Comparison of ENCODE assay signal across 11 cellular contexts in the genomic region with DNA sequence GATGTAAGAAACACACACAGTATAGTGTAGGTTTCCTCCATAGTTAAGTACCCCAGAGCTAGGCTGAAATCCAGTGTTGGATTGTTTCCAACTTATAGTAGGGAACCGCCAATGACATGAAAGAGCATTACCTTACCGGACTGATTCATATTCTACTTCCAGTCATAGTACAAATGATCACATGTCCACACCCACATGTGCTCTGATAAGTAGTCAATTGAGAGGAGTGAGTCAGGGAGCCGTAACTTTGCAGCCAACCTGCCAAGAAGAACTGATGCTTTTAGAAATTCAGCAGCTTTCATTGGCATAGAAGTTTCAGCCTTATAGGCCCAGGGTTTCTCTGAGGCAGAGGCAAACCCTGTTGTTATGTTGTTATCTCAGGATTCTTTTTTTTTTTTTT.
DNase-seq lines count a peak whose midpoint lies in the region; ATAC-seq and TF ChIP-seq lines count a peak whose summit lies in the region.
"Had no signal": no experiment of that assay in that cellular context is flagged by ENCODE, and none has a peak within 500 bp of the region (broad histone marks: within the 10 kb centered on the region; RNA-seq: fewer than 3 reads in every experiment).

No MANE protein-coding gene starts in this region.

- H3K4me1 Mint-ChIP-seq in activated CD4-positive, alpha-beta memory T cell treated with anti-CD3 and anti-CD28 coated beads for 36 hours (ENCODE audit: low read depth): peaks cover 91% of the 10 kb centered on the region
- H3K4me1 Mint-ChIP-seq in activated CD4-positive, alpha-beta memory T cell treated with anti-CD3 and anti-CD28 coated beads, Interleukin-2, amount 10 ng/mL, durations not matched to agents 7 days and 5 days: peaks cover 74% of the 10 kb centered on the region
- peaks cover 63% of the 10 kb centered on the region for H3K4me1 Mint-ChIP-seq in activated CD8-positive, alpha-beta memory T cell treated with anti-CD3 and anti-CD28 coated beads, Interleukin-2, amount 10 ng/mL, durations not matched to agents 7 days and 5 days

- H3K27me3 Mint-ChIP-seq in activated CD4-positive, alpha-beta memory T cell treated with anti-CD3 and anti-CD28 coated beads for 36 hours: no peaks in the 10 kb centered on the region
- H3K27me3 Mint-ChIP-seq in activated CD4-positive, alpha-beta memory T cell treated with anti-CD3 and anti-CD28 coated beads, Interleukin-2, amount 10 ng/mL, durations not matched to agents 7 days and 5 days: no peaks in the 10 kb centered on the region
- no peaks in the 10 kb centered on the region for H3K27me3 Mint-ChIP-seq in activated CD8-positive, alpha-beta memory T cell treated with anti-CD3 and anti-CD28 coated beads, Interleukin-2, amount 10 ng/mL, durations not matched to agents 7 days and 5 days

- no peak overlapping the region for H3K4me3 Mint-ChIP-seq in activated CD4-positive, alpha-beta memory T cell treated with anti-CD3 and anti-CD28 coated beads for 36 hours
- H3K4me3 Mint-ChIP-seq in activated CD4-positive, alpha-beta memory T cell treated with anti-CD3 and anti-CD28 coated beads, Interleukin-2, amount 10 ng/mL, durations not matched to agents 7 days and 5 days: no peak overlapping the region
- no peak overlapping the region for H3K4me3 Mint-ChIP-seq in activated CD8-positive, alpha-beta memory T cell treated with anti-CD3 and anti-CD28 coated beads, Interleukin-2, amount 10 ng/mL, durations not matched to agents 7 days and 5 days

- CTCF ChIA-PET in activated CD4-positive, alpha-beta memory T cell treated with anti-CD3 and anti-CD28 coated beads for 36 hours (lab: Charles Lee): interaction anchor here (0.5 to 7.2 kb wide), 2 partner anchors 22 to 44 kb away, joined by 3 to 49 read pairs; no protein-coding TSS in a partner anchor
- CTCF ChIA-PET in activated CD4-positive, alpha-beta memory T cell treated with anti-CD3 and anti-CD28 coated beads, Interleukin-2, amount 10 ng/mL, durations not matched to agents 7 days and 5 days (lab: Charles Lee): interaction anchor here (0.7 to 2.1 kb wide), 2 partner anchors 10 to 112 kb away, joined by 3 to 4 read pairs; no protein-coding TSS in a partner anchor
- CTCF ChIA-PET in activated CD8-positive, alpha-beta memory T cell treated with anti-CD3 and anti-CD28 coated beads, Interleukin-2, amount 10 ng/mL, durations not matched to agents 7 days and 5 days (lab: Charles Lee): interaction anchor here (0.9 to 1.5 kb wide), 4 partner anchors 16 to 125 kb away, joined by 3 to 4 read pairs (median 3); no protein-coding TSS in a partner anchor

- DNase-seq in activated CD4-positive, alpha-beta memory T cell treated with anti-CD3 and anti-CD28 coated beads for 36 hours: peak; percentile 73
- no peak for DNase-seq in activated CD4-positive, alpha-beta memory T cell treated with anti-CD3 and anti-CD28 coated beads, Interleukin-2, amount 10 ng/mL, durations not matched to agents 7 days and 5 days
- DNase-seq in SW480 (ENCODE audit: low spot score) (peak; percentile 34), epithelial cell of esophagus (ENCODE audit: low read depth) (peak; percentile 91), iPS-NIHi7 (ENCODE audit: extremely low spot score) (no peak), epidermal melanocyte (ENCODE audit: insufficient read length, low spot score) (no peak)
- DNase-seq in stimulated activated CD4-positive, alpha-beta T cell treated with anti-CD3 and anti-CD28 coated beads, Interleukin-4, amount 100 ng/mL, for 1 hour: peak; percentile 33
- no peak for DNase-seq in activated CD8-positive, alpha-beta memory T cell treated with anti-CD3 and anti-CD28 coated beads, Interleukin-2, amount 10 ng/mL, durations not matched to agents 7 days and 5 days
- DNase-seq: NCI-H1694, occipital lobe, testis had no signal

- H3K36me3 Mint-ChIP-seq in activated CD4-positive, alpha-beta memory T cell treated with anti-CD3 and anti-CD28 coated beads for 36 hours: no peaks in the 10 kb centered on the region
- H3K36me3 Mint-ChIP-seq in activated CD4-positive, alpha-beta memory T cell treated with anti-CD3 and anti-CD28 coated beads, Interleukin-2, amount 10 ng/mL, durations not matched to agents 7 days and 5 days (ENCODE audit: low read depth): peaks cover 8% of the 10 kb centered on the region
- H3K36me3 Mint-ChIP-seq in activated CD8-positive, alpha-beta memory T cell treated with anti-CD3 and anti-CD28 coated beads, Interleukin-2, amount 10 ng/mL, durations not matched to agents 7 days and 5 days: peaks cover 6% of the 10 kb centered on the region

- H3K4me3 ChIP-seq in epithelial cell of esophagus (ENCODE audit: low read length): no peak overlapping the region
- H3K4me3 ChIP-seq: testis had no signal

- ATAC-seq in activated CD8-positive, alpha-beta memory T cell treated with anti-CD3 and anti-CD28 coated beads, Interleukin-2, amount 10 ng/mL, durations not matched to agents 7 days and 5 days: no peak

- no peaks in the 10 kb centered on the region for H3K9me3 Mint-ChIP-seq in activated CD4-positive, alpha-beta memory T cell treated with anti-CD3 and anti-CD28 coated beads for 36 hours
- H3K9me3 Mint-ChIP-seq in activated CD4-positive, alpha-beta memory T cell treated with anti-CD3 and anti-CD28 coated beads, Interleukin-2, amount 10 ng/mL, durations not matched to agents 7 days and 5 days: peaks cover 1% of the 10 kb centered on the region
- H3K9me3 Mint-ChIP-seq in activated CD8-positive, alpha-beta memory T cell treated with anti-CD3 and anti-CD28 coated beads, Interleukin-2, amount 10 ng/mL, durations not matched to agents 7 days and 5 days (ENCODE audit: low read depth): no peaks in the 10 kb centered on the region

- POLR2A ChIA-PET in activated CD4-positive, alpha-beta memory T cell treated with anti-CD3 and anti-CD28 coated beads for 36 hours (lab: Charles Lee): interaction anchor here (0.8 to 1.8 kb wide), 6 partner anchors 21 to 123 kb away, joined by 3 to 7 read pairs (median 4); no protein-coding TSS in a partner anchor
- POLR2A ChIA-PET in activated CD4-positive, alpha-beta memory T cell treated with anti-CD3 and anti-CD28 coated beads, Interleukin-2, amount 10 ng/mL, durations not matched to agents 7 days and 5 days (lab: Charles Lee): interaction anchor here (3.3 to 10.1 kb wide), 2 partner anchors 20 to 56 kb away, joined by 14 to 146 read pairs; no protein-coding TSS in a partner anchor

- intact Hi-C loops in activated CD4-positive, alpha-beta memory T cell treated with anti-CD3 and anti-CD28 coated beads for 36 hours (cut with micrococcal nuclease): loop anchor here (2.0 to 10.0 kb wide), 3 partner anchors 20 to 1658 kb away; a partner anchor contains a TSS

- H3K27ac Mint-ChIP-seq in activated CD4-positive, alpha-beta memory T cell treated with anti-CD3 and anti-CD28 coated beads for 36 hours: peak overlapping the region; percentile 38
- H3K27ac Mint-ChIP-seq in activated CD4-positive, alpha-beta memory T cell treated with anti-CD3 and anti-CD28 coated beads, Interleukin-2, amount 10 ng/mL, durations not matched to agents 7 days and 5 days: no peak overlapping the region
- H3K27ac Mint-ChIP-seq in activated CD8-positive, alpha-beta memory T cell treated with anti-CD3 and anti-CD28 coated beads, Interleukin-2, amount 10 ng/mL, durations not matched to agents 7 days and 5 days: no peak overlapping the region

- TF ChIP-seq CTCF in epithelial cell of esophagus (IDR thresholded peaks at IDR 0.05; ENCODE audit: insufficient read depth, low read depth, low read length, missing control alignments): no peak

Comparison
In these comparisons a context has a peak if more than half of its experiments do, and no peak if none do; other contexts are left out.
1. DNase-seq: peak in activated CD4-positive, alpha-beta memory T cell treated with anti-CD3 and anti-CD28 coated beads for 36 hours (single experiment), SW480 (single experiment), epithelial cell of esophagus (single experiment) and stimulated activated CD4-positive, alpha-beta T cell treated with anti-CD3 and anti-CD28 coated beads, Interleukin-4, amount 100 ng/mL, for 1 hour (single experiment); none in activated CD4-positive, alpha-beta memory T cell treated with anti-CD3 and anti-CD28 coated beads, Interleukin-2, amount 10 ng/mL, durations not matched to agents 7 days and 5 days (single experiment), activated CD8-positive, alpha-beta memory T cell treated with anti-CD3 and anti-CD28 coated beads, Interleukin-2, amount 10 ng/mL, durations not matched to agents 7 days and 5 days (single experiment), iPS-NIHi7 (single experiment) and epidermal melanocyte (single experiment).